8 cellular contexts compared by ENCODE assay signal in genomic region chr5:141223112-141223783, GRCh38. TPM values are rescaled to one million over a fixed set of nuclear protein-coding genes. Genes with fewer than 3 reads are reported as not detected.
A peak's percentile ranks its signal among the peaks of the same experiment; 100 is the strongest.
DNase-seq lines count a peak whose midpoint lies in the region; ATAC-seq and TF ChIP-seq lines count a peak whose summit lies in the region.

Gene PCDHB14 (plus strand): TSS chr5:141223343. CDS start chr5:141223506, 163 bp downstream.

- no peak within 1 kb of the TSS for H3K27ac ChIP-seq in heart right ventricle

- H3K4me1 ChIP-seq in heart right ventricle, result no peaks in the 10 kb centered on the region

- H3K4me3 Mint-ChIP-seq in chondrocyte (ENCODE audit: unreplicated experiment), result peak within 1 kb of the TSS; percentile 62
- peak within 1 kb of the TSS in 6 of 10 donors; percentile 13 to 55 (median 20) for H3K4me3 Mint-ChIP-seq in naive thymus-derived CD8-positive, alpha-beta T cell
- H3K4me3 Mint-ChIP-seq in activated CD4-positive, alpha-beta T cell treated with anti-CD3 and anti-CD28 coated beads, Interleukin-2, amount 10 ng/mL, durations not matched to agents 7 days and 5 days, result no peak within 1 kb of the TSS

- intact Hi-C loops in heart right ventricle (cut with DNase I) (loop anchor here in 3 of 10 donors (5.0 to 10.0 kb wide), 3 partner anchors 92 to 344 kb away; no protein-coding TSS in a partner anchor), cardiac septum (cut with DNase I) (no loop called here)

- peaks cover 71% of the 10 kb centered on the region for H3K9me3 Mint-ChIP-seq in chondrocyte (ENCODE audit: low read depth)
- H3K9me3 Mint-ChIP-seq in naive thymus-derived CD8-positive, alpha-beta T cell, result peaks cover 7 to 78% (median 34%) of the 10 kb centered on the region in 9 donors
- peaks cover 14% of the 10 kb centered on the region for H3K9me3 Mint-ChIP-seq in activated CD4-positive, alpha-beta T cell treated with anti-CD3 and anti-CD28 coated beads, Interleukin-2, amount 10 ng/mL, durations not matched to agents 7 days and 5 days

- no peaks in the 10 kb centered on the region for H3K27me3 Mint-ChIP-seq in chondrocyte (ENCODE audit: low read depth)
- peaks cover 33 to 63% (median 60%) of the 10 kb centered on the region in 5 donors for H3K27me3 Mint-ChIP-seq in naive thymus-derived CD8-positive, alpha-beta T cell
- H3K27me3 Mint-ChIP-seq in activated CD4-positive, alpha-beta T cell treated with anti-CD3 and anti-CD28 coated beads, Interleukin-2, amount 10 ng/mL, durations not matched to agents 7 days and 5 days, result peaks cover 13% of the 10 kb centered on the region

- H3K27ac Mint-ChIP-seq in chondrocyte (ENCODE audit: unreplicated experiment), result no peak within 1 kb of the TSS
- no peak within 1 kb of the TSS for H3K27ac Mint-ChIP-seq in naive thymus-derived CD8-positive, alpha-beta T cell
- no peak within 1 kb of the TSS for H3K27ac Mint-ChIP-seq in activated CD4-positive, alpha-beta T cell treated with anti-CD3 and anti-CD28 coated beads, Interleukin-2, amount 10 ng/mL, durations not matched to agents 7 days and 5 days

- H3K27me3 ChIP-seq in heart right ventricle, result peaks cover 0 to 13% (median 0%) of the 10 kb centered on the region in 7 donors

- CTCF ChIA-PET in activated CD4-positive, alpha-beta T cell treated with anti-CD3 and anti-CD28 coated beads, Interleukin-2, amount 10 ng/mL, durations not matched to agents 7 days and 5 days (lab: Charles Lee), result interaction anchor here (0.6 to 1.2 kb wide), 3 partner anchors 9 to 62 kb away, joined by 3 to 4 read pairs (median 3); partner anchors contain the start of gene PCDHB15

- POLR2A ChIA-PET in naive thymus-derived CD8-positive, alpha-beta T cell (lab: Charles Lee), result no interaction called here
- POLR2A ChIA-PET in activated CD4-positive, alpha-beta T cell treated with anti-CD3 and anti-CD28 coated beads, Interleukin-2, amount 10 ng/mL, durations not matched to agents 7 days and 5 days (lab: Charles Lee), result no interaction called here

- H3K36me3 ChIP-seq in heart right ventricle, result peaks cover 0 to 24% (median 0%) of the 10 kb centered on the region in 9 donors

- ATAC-seq in heart right ventricle (peak in 1 of 8 donors; percentile 65), HG02973 (IDR thresholded peaks at IDR 0.05; ENCODE audit: unreplicated experiment) (no peak), HG03521 (IDR thresholded peaks at IDR 0.05; ENCODE audit: unreplicated experiment) (no peak)
- no peak for ATAC-seq in naive thymus-derived CD8-positive, alpha-beta T cell

- H3K9me3 ChIP-seq in heart right ventricle, result peaks cover 0 to 98% (median 56%) of the 10 kb centered on the region in 11 donors

- H3K36me3 Mint-ChIP-seq in chondrocyte (ENCODE audit: low read depth), result peaks cover 34% of the 10 kb centered on the region
- H3K36me3 Mint-ChIP-seq in naive thymus-derived CD8-positive, alpha-beta T cell, result peaks cover 6 to 45% (median 14%) of the 10 kb centered on the region in 3 donors
- H3K36me3 Mint-ChIP-seq in activated CD4-positive, alpha-beta T cell treated with anti-CD3 and anti-CD28 coated beads, Interleukin-2, amount 10 ng/mL, durations not matched to agents 7 days and 5 days (ENCODE audit: low read depth), result no peaks in the 10 kb centered on the region

- DNase-seq in heart right ventricle, result no peak
- no peak for DNase-seq in cardiac septum (ENCODE audit: low spot score)
- peak; percentile 10 for DNase-seq in NCI-H2196 treated with DMSO at 0.1 percent for 48 hours (lab: John Stamatoyannopoulos, UW; ENCODE audit: unreplicated experiment)
- no peak for DNase-seq in chondrocyte (ENCODE audit: low spot score)
- peak in 1 of 10 donors; percentile 2 for DNase-seq in naive thymus-derived CD8-positive, alpha-beta T cell
- no peak for DNase-seq in activated CD4-positive, alpha-beta T cell treated with anti-CD3 and anti-CD28 coated beads, Interleukin-2, amount 10 ng/mL, durations not matched to agents 7 days and 5 days

- 25 to 26% methylated on average over 15 of the region's 15 CpGs for WGBS in heart right ventricle, 2 donors

- TF ChIP-seq CTCF in heart right ventricle (IDR thresholded peaks at IDR 0.05), result peak in 6 of 9 donors; percentile 15 to 43 (median 26)
- peak; percentile 72 for TF ChIP-seq CTCF in chondrocyte (IDR thresholded peaks at IDR 0.05)

- H3K4me1 Mint-ChIP-seq in chondrocyte (ENCODE audit: low read depth), result peaks cover 7% of the 10 kb centered on the region
- peaks cover 0 to 2% (median 0%) of the 10 kb centered on the region in 4 donors for H3K4me1 Mint-ChIP-seq in naive thymus-derived CD8-positive, alpha-beta T cell
- H3K4me1 Mint-ChIP-seq in activated CD4-positive, alpha-beta T cell treated with anti-CD3 and anti-CD28 coated beads, Interleukin-2, amount 10 ng/mL, durations not matched to agents 7 days and 5 days, result no peaks in the 10 kb centered on the region

- peak within 1 kb of the TSS in 7 of 10 donors; percentile 12 to 40 (median 29) for H3K4me3 ChIP-seq in heart right ventricle

RNA-seq across cellular contexts. Expression of gene PCDHB14, which starts in this region (rescaled TPM):
- total RNA-seq in heart right ventricle (1 to 10 TPM; 1.4 to 9.0 (median 4.2) TPM), cardiac septum (4.4 TPM), chondrocyte (2.7 to 4.9 TPM (median 4.0 TPM) in 3 replicates)
- polyA plus RNA-seq in heart right ventricle, result 1 to 10 TPM; 1.2 to 2.2 TPM
- not detected for total RNA-seq in naive thymus-derived CD8-positive, alpha-beta T cell
- polyA plus RNA-seq in naive thymus-derived CD8-positive, alpha-beta T cell, result not detected
- total RNA-seq in activated CD4-positive, alpha-beta T cell treated with anti-CD3 and anti-CD28 coated beads, Interleukin-2, amount 10 ng/mL, durations not matched to agents 7 days and 5 days, result not detected
